ENCODE assay signal across 10 cellular contexts in genomic region chr17:13346081-13346533, GRCh38.
DNase-seq lines count a peak whose midpoint lies in the region; ATAC-seq and TF ChIP-seq lines count a peak whose summit lies in the region.
"Had no signal": no experiment of that assay in that cellular context is flagged by ENCODE, and none has a peak within 500 bp of the region (broad histone marks: within the 10 kb centered on the region; RNA-seq: fewer than 3 reads in every experiment).

No MANE protein-coding gene starts in this region.

- no peaks in the 10 kb centered on the region for H3K36me3 ChIP-seq in GM23338 (ENCODE audit: insufficient read depth)

- no peaks in the 10 kb centered on the region; the same call in 1 of the 2 replicates for H3K9me2 ChIP-seq in GM23338 (ENCODE audit: insufficient read depth)

- H3K79me2 ChIP-seq in GM23338 (replicated peaks; ENCODE audit: insufficient read depth): no peaks in the 10 kb centered on the region

- H3K4me3 ChIP-seq in GM23338: no peak overlapping the region

- no peak overlapping the region for H3K4me3 Mint-ChIP-seq in GM23338
- H3K4me3 Mint-ChIP-seq in endothelial cell (ENCODE audit: unreplicated experiment): no peak overlapping the region
- H3K4me3 Mint-ChIP-seq: activated B cell treated with CpG ODN at 0.5 μM for 24 hours had no signal

- peaks cover 13% of the 10 kb centered on the region for H3K9me3 Mint-ChIP-seq in GM23338
- H3K9me3 Mint-ChIP-seq in endothelial cell (ENCODE audit: unreplicated experiment): no peaks in the 10 kb centered on the region

- peak; percentile 99 for ATAC-seq in GM23338
- ATAC-seq in esophagus mucosa: peak; percentile 41
- no peak for ATAC-seq in GM21381 (IDR thresholded peaks at IDR 0.05; ENCODE audit: unreplicated experiment)

- no peak overlapping the region for H3K27ac ChIP-seq in GM23338 (ENCODE audit: low read depth)

- peaks cover 7% of the 10 kb centered on the region; the same call in 1 of the 2 replicates for H3K4me1 ChIP-seq in GM23338 (ENCODE audit: insufficient read depth)

- no peaks in the 10 kb centered on the region for H3K27me3 ChIP-seq in GM23338 (ENCODE audit: insufficient read depth)

- H3K4me2 ChIP-seq in GM23338: peak overlapping the region; percentile 30; the same call in 1 of the 2 replicates

- DNase-seq in GM23338 (ENCODE audit: low spot score): peak; percentile 64
- peak; percentile 49 for DNase-seq in NOMO-1 treated with dmso at 0.1 percent for 144 hours (lab: John Stamatoyannopoulos, UW; ENCODE audit: unreplicated experiment)
- DNase-seq in non-pigmented ciliary epithelial cell (ENCODE audit: low read depth): peak; percentile 97
- DNase-seq in COLO668 (lab: John Stamatoyannopoulos, UW; ENCODE audit: unreplicated experiment): no peak
- no peak for DNase-seq in RPMI8226
- no peak for DNase-seq in endothelial cell (ENCODE audit: low spot score)
- DNase-seq: activated B cell treated with CpG ODN at 0.5 μM for 24 hours, hypothalamus had no signal

- H3F3A ChIP-seq in GM23338 (replicated peaks; ENCODE audit: low read depth): no peaks in the 10 kb centered on the region

- TF ChIP-seq CTCF in GM23338 (conservative IDR thresholded peaks at IDR 0.05; ENCODE audit: low read depth in 2 of 2): no peak
- TF ChIP-seq CTCF in endothelial cell (IDR thresholded peaks at IDR 0.05; ENCODE audit: unreplicated experiment): no peak

- H4K20me1 ChIP-seq in GM23338 (replicated peaks; ENCODE audit: insufficient read depth): no peaks in the 10 kb centered on the region

- H3K4me1 Mint-ChIP-seq in GM23338: peaks cover 13% of the 10 kb centered on the region
- no peaks in the 10 kb centered on the region for H3K4me1 Mint-ChIP-seq in endothelial cell (ENCODE audit: unreplicated experiment)
- H3K4me1 Mint-ChIP-seq: activated B cell treated with CpG ODN at 0.5 μM for 24 hours had no signal

- H3K36me3 Mint-ChIP-seq in GM23338 (ENCODE audit: low read depth): peaks cover 6% of the 10 kb centered on the region; the same call in 2 of the 3 replicates
- no peaks in the 10 kb centered on the region for H3K36me3 Mint-ChIP-seq in endothelial cell (ENCODE audit: low read depth, unreplicated experiment)

- peak overlapping the region; percentile 60; the same call in 1 of the 2 replicates for H2AFZ ChIP-seq in GM23338

- H3K27ac Mint-ChIP-seq in GM23338 (no peak overlapping the region), endothelial cell (ENCODE audit: unreplicated experiment) (no peak overlapping the region)
- H3K27ac Mint-ChIP-seq: activated B cell treated with CpG ODN at 0.5 μM for 24 hours had no signal

- H3K27me3 Mint-ChIP-seq in GM23338 (ENCODE audit: insufficient read depth, low read depth, poor library complexity) (peaks cover 7% of the 10 kb centered on the region), endothelial cell (ENCODE audit: unreplicated experiment) (no peaks in the 10 kb centered on the region)
- H3K27me3 Mint-ChIP-seq: activated B cell treated with CpG ODN at 0.5 μM for 24 hours had no signal

TF ChIP-seq in GM23338, 12 proteins besides CTCF, POLR2A, EP300 and RAD21:
- TF ChIP-seq EZH2 (IDR thresholded peaks at IDR 0.05; ENCODE audit: low read depth, unreplicated experiment) (no peak), CREB1 (CRISPR knock-in tag; IDR thresholded peaks at IDR 0.05; ENCODE audit: low read depth) (no peak), ZNF462 (CRISPR knock-in tag; IDR thresholded peaks at IDR 0.05) (no peak), ZNF114 (CRISPR knock-in tag; IDR thresholded peaks at IDR 0.05) (no peak), EZH2phosphoT487 (IDR thresholded peaks at IDR 0.05; ENCODE audit: unreplicated experiment) (no peak), REST (IDR thresholded peaks at IDR 0.05; ENCODE audit: unreplicated experiment) (no peak)

Comparison
In these comparisons a context has a peak if more than half of its experiments do, and no peak if none do; other contexts are left out.
1. DNase-seq: peak in GM23338 (single experiment), NOMO-1 treated with dmso at 0.1 percent for 144 hours (single experiment) and non-pigmented ciliary epithelial cell (single experiment); none in COLO668 (single experiment), RPMI8226 (single experiment) and endothelial cell (single experiment).